In the genomic region with DNA sequence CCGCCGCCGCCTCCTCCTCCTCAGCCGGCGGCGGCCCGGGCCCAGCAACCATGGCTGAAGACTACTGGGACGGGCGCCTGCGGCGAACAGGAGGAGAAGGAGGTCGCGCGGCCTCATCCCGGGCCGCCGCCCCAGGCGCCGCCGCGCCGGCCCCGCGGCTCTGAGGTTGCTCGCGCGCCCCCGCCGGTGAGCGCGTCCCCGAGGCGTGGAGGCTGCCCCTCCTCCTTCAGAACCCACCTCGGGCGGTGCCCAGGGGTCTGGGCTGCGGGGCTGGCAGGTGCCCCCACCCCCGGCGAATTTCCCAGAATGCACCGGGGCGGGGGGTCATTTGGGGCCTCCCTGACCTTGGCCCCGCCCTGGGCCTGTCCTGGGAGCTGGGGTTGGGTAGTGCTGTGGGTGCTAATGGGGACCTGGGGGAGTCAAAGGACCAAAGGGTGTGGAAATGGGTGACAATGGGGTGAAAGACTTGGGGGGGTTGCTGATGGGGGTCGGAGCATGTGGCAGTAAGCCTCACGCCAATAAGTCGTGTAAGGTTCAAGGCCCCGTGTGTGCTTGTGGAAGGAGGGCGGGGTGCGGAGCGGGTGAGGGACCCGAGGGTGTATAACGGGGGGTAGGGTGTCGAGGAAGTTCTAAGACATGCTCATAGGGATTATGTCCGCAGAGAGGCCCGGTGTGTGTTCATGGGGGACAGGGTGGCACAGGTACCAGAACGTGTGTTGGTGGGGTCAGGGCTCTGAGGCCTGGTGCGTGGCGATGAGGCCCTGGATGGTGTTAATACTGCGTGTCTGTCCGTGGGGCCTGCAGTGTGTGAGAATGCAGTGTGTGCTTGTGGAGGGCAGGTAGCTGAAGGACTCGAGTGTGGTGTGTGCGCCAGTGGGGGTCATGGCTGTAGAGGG, we compare ENCODE assay signal across 8 cellular contexts. TPM values are rescaled to one million over a fixed set of nuclear protein-coding genes. Genes with fewer than 3 reads are reported as not detected.
DNase-seq lines count a peak whose midpoint lies in the region; ATAC-seq and TF ChIP-seq lines count a peak whose summit lies in the region.

No MANE protein-coding gene starts in this region.

- H2AFZ ChIP-seq in mammary epithelial cell (ENCODE audit: low read depth, low read length), result peak overlapping the region; percentile 94

- in situ Hi-C loops in mammary epithelial cell (cut with MboI; ENCODE audit: low sequenced_read_pairs in 2 of 2), result loop anchor here in 1 of 2 donors (25.0 kb wide), 1 partner anchor 268 kb away; a partner anchor contains a TSS

- DNase-seq in T-helper 22 cell (ENCODE audit: low read depth) (peak; percentile 43), mammary epithelial cell (no peak), left colon (peak; percentile 57 to 75), inferior parietal cortex (ENCODE audit: extremely low spot score) (no peak)
- DNase-seq in stimulated activated CD4-positive, alpha-beta T cell treated with anti-CD3 and anti-CD28 coated beads, Interleukin-4, amount 100 ng/mL, for 48 hours (ENCODE audit: low read depth in 2 of 2), result peak; percentile 32 to 38

- H3K27ac ChIP-seq in 22Rv1 (peak overlapping the region; percentile 88), mammary epithelial cell (ENCODE audit: insufficient read depth, low read depth, low read length) (peak overlapping the region; percentile 95)

- TSS peak; percentile 33 for BruUV-seq in mammary epithelial cell (replicated peaks; lab: Mats Ljungman, UMichigan)

- WGBS in mammary epithelial cell (ENCODE audit: low coverage, missing lambda C conversion rate), result 41% methylated on average over 10 of the region's 60 CpGs

- dilution Hi-C loops in mammary epithelial cell (cut with HindIII; ENCODE audit: low sequenced_read_pairs), result loop anchor here (5.0 kb wide), 1 partner anchor 163 kb away; no protein-coding TSS in a partner anchor

- H4K20me1 ChIP-seq in mammary epithelial cell (ENCODE audit: insufficient read depth, low read length), result no peaks in the 10 kb centered on the region

- CTCF ChIA-PET in mammary epithelial cell (lab: Charles Lee; ENCODE audit: low non-redundant PET), result no interaction called here

- peaks cover 17% of the 10 kb centered on the region for H3K36me3 ChIP-seq in mammary epithelial cell (ENCODE audit: insufficient read depth, low read length)

- peak overlapping the region; percentile 96 for H3K9ac ChIP-seq in mammary epithelial cell (ENCODE audit: insufficient read depth, low read length)

- ATAC-seq in GM21825 (IDR thresholded peaks at IDR 0.05; ENCODE audit: unreplicated experiment) (peak; percentile 1), left colon (peak; percentile 6), HG02678 (IDR thresholded peaks at IDR 0.05; ENCODE audit: unreplicated experiment) (no peak)

- TF ChIP-seq CTCF in 22Rv1 (IDR thresholded peaks at IDR 0.05) (no peak), mammary epithelial cell (conservative IDR thresholded peaks at IDR 0.05 in 1 of 2, IDR thresholded peaks at IDR 0.05 in 1 of 2; ENCODE audit: extremely low read depth in 1 of 2, insufficient read depth in 1 of 2, low read depth in 1 of 2, low read length in 2 of 2) (no peak)

- peaks cover 58% of the 10 kb centered on the region for H3K79me2 ChIP-seq in mammary epithelial cell (ENCODE audit: insufficient read depth, low read length)

- H3K9me3 ChIP-seq in mammary epithelial cell (replicated peaks; ENCODE audit: insufficient read depth, low read length), result no peaks in the 10 kb centered on the region

- peak overlapping the region; percentile 87 for H3K4me2 ChIP-seq in mammary epithelial cell (ENCODE audit: insufficient read depth, low read depth, low read length)

- H3K4me3 ChIP-seq in mammary epithelial cell (replicated peaks in 1 of 3; ENCODE audit: insufficient read depth in 1 of 3, low read depth in 2 of 3, low read length in 3 of 3), result peak overlapping the region; percentile 63 to 68 (median 68)

- no peaks in the 10 kb centered on the region for H3K27me3 ChIP-seq in mammary epithelial cell (ENCODE audit: insufficient read depth, low read length)

- intact Hi-C loops in mammary epithelial cell (cut with micrococcal nuclease), result loop anchor here (1.0 to 5.0 kb wide), 3 partner anchors 14 to 143 kb away; a partner anchor contains a TSS
- intact Hi-C loops in left colon (cut with DNase I, micrococcal nuclease), result no loop called here

- peaks cover 26% of the 10 kb centered on the region for H3K4me1 ChIP-seq in mammary epithelial cell (ENCODE audit: insufficient read depth, low read length)

RNA-seq across cellular contexts. Expression of a gene that starts 0.7 kb away (rescaled TPM):
- total RNA-seq in mammary epithelial cell (100 to 1,000 TPM; 110 to 163 TPM), left colon (100 to 1,000 TPM in 1 of 2 donors, 10 to 100 TPM in 1; 97.5 to 133 TPM)
- polyA plus RNA-seq in mammary epithelial cell, result 176 TPM
- polyA minus RNA-seq in mammary epithelial cell, result 203 TPM

RNA-seq across cellular contexts. Expression of a gene that starts 13.6 kb away (rescaled TPM):
- total RNA-seq in mammary epithelial cell, result 10 to 100 TPM; 23.7 to 27.3 TPM
- polyA plus RNA-seq in mammary epithelial cell, result 14.2 TPM
- polyA minus RNA-seq in mammary epithelial cell, result 71.7 TPM
- 10 to 100 TPM; 18.3 to 22.5 TPM for total RNA-seq in left colon

RNA-seq across cellular contexts. Expression of a gene that starts 25.5 kb away (rescaled TPM):
- 100 to 1,000 TPM; 231 to 360 TPM for total RNA-seq in mammary epithelial cell
- polyA plus RNA-seq in mammary epithelial cell, result 359 TPM
- polyA minus RNA-seq in mammary epithelial cell, result 578 TPM
- 100 to 1,000 TPM; 217 to 220 TPM for total RNA-seq in left colon

Comparison
In these comparisons a context has a peak if more than half of its experiments do, and no peak if none do; other contexts are left out.
1. DNase-seq: peak in T-helper 22 cell (single experiment), left colon (2 of 2) and stimulated activated CD4-positive, alpha-beta T cell treated with anti-CD3 and anti-CD28 coated beads, Interleukin-4, amount 100 ng/mL, for 48 hours (2 of 2); none in mammary epithelial cell (single experiment) and inferior parietal cortex (single experiment).